In genomic region chr20:62222266-62222850, GRCh38 we compare ENCODE assay signal across 30 cellular contexts. TPM values are rescaled to one million over a fixed set of nuclear protein-coding genes. Genes with fewer than 3 reads are reported as not detected.
"Had no signal": no experiment of that assay in that cellular context is flagged by ENCODE, and none has a peak within 500 bp of the region (broad histone marks: within the 10 kb centered on the region; RNA-seq: fewer than 3 reads in every experiment).

No MANE protein-coding gene starts in this region.

- H3K36me3 ChIP-seq: ovary, spleen, stomach, thoracic aorta, thyroid gland, tibial nerve, upper lobe of left lung, vagina had no signal

- DNase-seq: naive thymus-derived CD8-positive, alpha-beta T cell; nephron progenitor cell; occipital lobe; ovary; posterior cingulate gyrus; psoas muscle; right cardiac atrium; spleen; stimulated activated CD4-positive, alpha-beta T cell treated with anti-CD3 and anti-CD28 coated beads, Interleukin-12 subunit alpha, Interleukin-12 subunit beta, amount 100 ng/mL, for 4 hours; stimulated activated CD4-positive, alpha-beta T cell treated with anti-CD3 and anti-CD28 coated beads, Interleukin-1b, Interleukin-23, amount 100 ng/mL, for 48 hours; stimulated activated CD4-positive, alpha-beta T cell treated with anti-CD3 and anti-CD28 coated beads, Interleukin-4, amount 100 ng/mL, for 1 hour; stimulated activated CD4-positive, alpha-beta T cell treated with anti-CD3 and anti-CD28 coated beads, Interleukin-4, amount 100 ng/mL, for 4 hours; stimulated activated CD8-positive, alpha-beta memory T cell treated with anti-CD3 and anti-CD28 coated beads, Interleukin-4, amount 100 ng/mL, for 48 hours; stimulated activated naive CD4-positive, alpha-beta T cell; stomach; thyroid gland had no signal

- ATAC-seq: naive thymus-derived CD8-positive, alpha-beta T cell; natural killer cell treated with Interleukin-12 subunit alpha and Interleukin-12 subunit beta and Interleukin-15 and Interleukin-18, amount 100 ng/mL, for 72 hours; psoas muscle; right cardiac atrium; sciatic nerve; stimulated activated memory B cell treated with anti-CD40 and anti-IgM and Interleukin-4, amounts not matched to agents 10 μg/mL and 1 μg/mL and 100 μg/mL, for 72 hours had no signal

- H2AFZ ChIP-seq: parathyroid adenoma had no signal

- H3K27ac ChIP-seq: ovary, parathyroid adenoma, psoas muscle, skin epidermis, spleen, stomach, thoracic aorta, thyroid gland, tibial nerve, upper lobe of left lung, vagina had no signal

- FAIRE-seq: urothelium cell line had no signal

- H3K4me2 ChIP-seq: smooth muscle cell had no signal

- H3K9me3 ChIP-seq: ovary, psoas muscle, spleen, stomach, thoracic aorta, thyroid gland, tibial nerve, upper lobe of left lung, vagina had no signal

- H3K4me3 ChIP-seq: ovary, psoas muscle, skin epidermis, smooth muscle cell, spleen, stomach, thoracic aorta, thyroid gland, tibial nerve, upper lobe of left lung, vagina had no signal

- H3K79me2 ChIP-seq: parathyroid adenoma had no signal

- H3K9ac ChIP-seq: parathyroid adenoma had no signal

RNA-seq across cellular contexts. Expression of gene HRH3, which starts 2.3 kb away (rescaled TPM):
- total RNA-seq: naive thymus-derived CD8-positive, alpha-beta T cell; natural killer cell treated with Interleukin-12 subunit alpha and Interleukin-12 subunit beta and Interleukin-15 and Interleukin-18, amount 100 ng/mL, for 72 hours; osteoblast; ovary; psoas muscle; renal cortical epithelial cell; right cardiac atrium; sciatic nerve; smooth muscle cell; spleen; stomach; subcutaneous adipose tissue; thoracic aorta; thyroid gland; tibial nerve; upper lobe of left lung; vagina had no signal
- polyA plus RNA-seq: naive thymus-derived CD8-positive, alpha-beta T cell; ovary; right cardiac atrium; smooth muscle cell; spleen; stomach had no signal
